In the genomic region with DNA sequence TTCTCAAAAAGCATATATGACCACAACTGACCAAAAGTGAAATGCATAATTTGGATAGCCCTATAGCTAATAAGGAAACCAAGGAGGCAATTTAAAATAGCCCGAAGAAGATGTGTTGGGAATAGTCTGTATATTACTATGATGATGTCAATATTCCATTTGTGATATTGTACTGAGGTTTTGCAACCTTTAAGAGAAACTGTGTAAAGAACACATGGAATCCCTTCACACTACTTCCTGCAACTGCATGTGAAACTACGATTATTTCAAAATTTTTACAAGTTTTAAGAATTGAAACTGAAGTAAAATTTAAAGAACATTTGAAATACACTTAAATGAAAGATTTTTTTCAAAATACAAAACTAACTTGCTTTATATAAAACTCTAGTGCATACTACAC, we compare ENCODE assay signal across 14 cellular contexts.
DNase-seq lines count a peak whose midpoint lies in the region; ATAC-seq, FAIRE-seq and TF ChIP-seq lines count a peak whose summit lies in the region.
"Had no signal": no experiment of that assay in that cellular context is flagged by ENCODE, and none has a peak within 500 bp of the region (broad histone marks: within the 10 kb centered on the region; RNA-seq: fewer than 3 reads in every experiment).

No MANE protein-coding gene starts in this region.

- no peak overlapping the region for H3K4me2 ChIP-seq in GM12878 (ENCODE audit: control insufficient read depth, insufficient read depth)

- peaks cover 0 to 10% (median 8%) of the 10 kb centered on the region in 7 donors for H3K9me3 Mint-ChIP-seq in CD14-positive monocyte
- H3K9me3 Mint-ChIP-seq in stimulated activated naive B cell treated with anti-CD40 and anti-IgM and Interleukin-4, amounts not matched to agents 10 μg/mL and 1 μg/mL and 100 μg/mL, for 72 hours: peaks cover 9 to 20% of the 10 kb centered on the region in 2 donors

- TF ChIP-seq EP300 in GM12878 (IDR thresholded peaks at IDR 0.05; ENCODE audit: borderline replicate concordance in 1 of 2, control insufficient read depth in 1 of 2, low read depth in 2 of 2, low read length in 2 of 2): no peak

- H3K4me1 ChIP-seq in GM12878 (ENCODE audit: control insufficient read depth, insufficient read depth, low read length): no peaks in the 10 kb centered on the region
- H3K4me1 ChIP-seq in spleen: peaks cover 0 to 29% (median 4%) of the 10 kb centered on the region in 6 donors
- H3K4me1 ChIP-seq: HAP-1 had no signal

- peaks cover 3 to 5% of the 10 kb centered on the region in 2 donors for H3K36me3 Mint-ChIP-seq in CD14-positive monocyte
- peaks cover 0 to 5% of the 10 kb centered on the region in 2 donors for H3K36me3 Mint-ChIP-seq in stimulated activated naive B cell treated with anti-CD40 and anti-IgM and Interleukin-4, amounts not matched to agents 10 μg/mL and 1 μg/mL and 100 μg/mL, for 72 hours

- FAIRE-seq in GM12878 (lab: Jason Lieb, UNC): peak; percentile 7
- FAIRE-seq in HTR-8/SVneo (lab: Jason Lieb, UNC): no peak
- FAIRE-seq: H1 had no signal

- RAD21 ChIA-PET in GM12878 (lab: Charles Lee; ENCODE audit: unreplicated experiment): interaction anchor here (1.1 to 1.2 kb wide), 2 partner anchors 17 to 24 kb away, joined by 3 to 5 read pairs; no protein-coding TSS in a partner anchor

- SMC1A ChIA-PET in GM12878 (lab: Charles Lee; ENCODE audit: uncharacterized antibody, unreplicated experiment): interaction anchor here (0.8 to 1.7 kb wide), 7 partner anchors 9 to 607 kb away, joined by 3 to 6 read pairs (median 3); no protein-coding TSS in a partner anchor

- H3K27me3 ChIP-seq in GM12878 (replicated peaks in 1 of 2; ENCODE audit: control insufficient read depth in 2 of 2, insufficient read depth in 2 of 2, low read length in 1 of 2) (no peaks in the 10 kb centered on the region), spleen (replicated peaks in 1 of 7) (no peaks in the 10 kb centered on the region)
- H3K27me3 ChIP-seq: BLaER1 treated with 17β-estradiol and CSF1 and Interleukin-3, amounts not matched to agents 10 nM and 100 nM had no signal

- H2AFZ ChIP-seq in GM12878 (ENCODE audit: control insufficient read depth, low read depth, low read length): no peak overlapping the region

- H3K27ac ChIP-seq in GM12878 (ENCODE audit: control insufficient read depth, insufficient read depth): no peak overlapping the region
- peak overlapping the region in 5 of 8 donors; percentile 35 to 78 (median 69) for H3K27ac ChIP-seq in spleen

- no peaks in the 10 kb centered on the region; a peak in 1 of 4 replicates for H3K36me3 ChIP-seq in GM12878 (ENCODE audit: control insufficient read depth in 2 of 2, insufficient read depth in 2 of 2, low read length in 1 of 2)
- H3K36me3 ChIP-seq in spleen: no peaks in the 10 kb centered on the region
- H3K36me3 ChIP-seq: BLaER1 treated with 17β-estradiol and CSF1 and Interleukin-3, amounts not matched to agents 10 nM and 100 nM; HAP-1 had no signal

- TF ChIP-seq RAD21 in GM12878 (IDR thresholded peaks at IDR 0.05; ENCODE audit: insufficient read depth, low read depth, low read length): no peak

- H3K79me2 ChIP-seq in GM12878 (ENCODE audit: control insufficient read depth, insufficient read depth, low read length): no peaks in the 10 kb centered on the region

- CTCF ChIA-PET in GM12878 (lab: Yijun Ruan, JAX): interaction anchor here (0.7 to 1.2 kb wide), 3 partner anchors 9 to 163 kb away, joined by 3 to 5 read pairs (median 3); no protein-coding TSS in a partner anchor

- TF ChIP-seq CTCF in CD14-positive monocyte (IDR thresholded peaks at IDR 0.05) (no peak), GM12878 (IDR thresholded peaks at IDR 0.05 in 2 of 3, conservative IDR thresholded peaks at IDR 0.05 in 1 of 3; ENCODE audit: control insufficient read depth in 2 of 3, extremely low read depth in 1 of 3, insufficient read depth in 1 of 3, low read depth in 3 of 3, low read length in 3 of 3) (no peak), spleen (IDR thresholded peaks at IDR 0.05 in 8 of 11, conservative IDR thresholded peaks at IDR 0.05 in 3 of 11) (no peak)

- H3K4me3 Mint-ChIP-seq in CD14-positive monocyte: peak overlapping the region in 1 of 2 donors; percentile 81
- H3K4me3 Mint-ChIP-seq in stimulated activated naive B cell treated with anti-CD40 and anti-IgM and Interleukin-4, amounts not matched to agents 10 μg/mL and 1 μg/mL and 100 μg/mL, for 72 hours: no peak overlapping the region
- H3K4me3 Mint-ChIP-seq: CD4-positive, alpha-beta memory T cell had no signal

- peak overlapping the region; percentile 99 to 100 (median 100) for H3K27ac Mint-ChIP-seq in CD14-positive monocyte
- H3K27ac Mint-ChIP-seq in stimulated activated naive B cell treated with anti-CD40 and anti-IgM and Interleukin-4, amounts not matched to agents 10 μg/mL and 1 μg/mL and 100 μg/mL, for 72 hours: no peak overlapping the region
- H3K27ac Mint-ChIP-seq: CD4-positive, alpha-beta memory T cell had no signal

- no peak for DNase-seq in CD14-positive monocyte (ENCODE audit: low spot score)
- DNase-seq in MV-4-11 (lab: John Stamatoyannopoulos, UW): peak; percentile 32
- DNase-seq in GM12878 (ENCODE audit: low read depth, low spot score): no peak
- no peak for DNase-seq in spleen
- DNase-seq in HTR-8/SVneo (ENCODE audit: insufficient read length, low spot score): no peak
- no peak for DNase-seq in stimulated activated naive B cell treated with anti-CD40 and anti-IgM and Interleukin-4, amounts not matched to agents 10 μg/mL and 1 μg/mL and 100 μg/mL, for 72 hours
- DNase-seq: ACHN; CD4-positive, alpha-beta memory T cell; DND-41; GDM1 had no signal

- in situ Hi-C loops in GM12878 (cut with MboI): no loop called here

- no peaks in the 10 kb centered on the region for H4K20me1 ChIP-seq in GM12878 (ENCODE audit: control insufficient read depth, insufficient read depth)
- H4K20me1 ChIP-seq: BLaER1 treated with 17β-estradiol and CSF1 and Interleukin-3, amounts not matched to agents 10 nM and 100 nM had no signal

- POLR2A ChIA-PET in GM12878 (lab: Charles Lee): no interaction called here

- TF ChIP-seq POLR2A in GM12878 (IDR thresholded peaks at IDR 0.05; ENCODE audit: low read depth, low read length) (no peak), spleen (IDR thresholded peaks at IDR 0.05) (no peak)

- BruUV-seq in GM12878 (replicated peaks; lab: Mats Ljungman, UMichigan): no TSS peak

- no peaks in the 10 kb centered on the region; the same call in 2 of the 3 replicates for H3K9me3 ChIP-seq in GM12878 (replicated peaks; ENCODE audit: control insufficient read depth, insufficient read depth, low read length)
- H3K9me3 ChIP-seq in spleen: peaks cover 0 to 15% (median 0%) of the 10 kb centered on the region in 8 donors
- H3K9me3 ChIP-seq: HAP-1 had no signal

- intact Hi-C loops in CD14-positive monocyte (cut with micrococcal nuclease) (loop anchor here (5.0 to 10.0 kb wide), 4 partner anchors 55 to 507 kb away; a partner anchor contains a TSS), GM12878 (cut with micrococcal nuclease; ENCODE audit: unreplicated experiment) (loop anchor here (10.0 kb wide), 1 partner anchor 507 kb away; a partner anchor contains a TSS), spleen (cut with DNase I; ENCODE audit: low total_unique reads) (no loop called here)

- H3K4me3 ChIP-seq in GM12878 (no peak overlapping the region), spleen (no peak overlapping the region)
- H3K4me3 ChIP-seq: BLaER1 treated with 17β-estradiol and CSF1 and Interleukin-3, amounts not matched to agents 10 nM and 100 nM; HAP-1 had no signal

- ATAC-seq in GM12878: no peak
- ATAC-seq in stimulated activated naive B cell treated with anti-CD40 and anti-IgM and Interleukin-4, amounts not matched to agents 10 μg/mL and 1 μg/mL and 100 μg/mL, for 72 hours (replicated peaks): no peak
- ATAC-seq in GM18873 (IDR thresholded peaks at IDR 0.05; ENCODE audit: low FRiP score, unreplicated experiment): no peak

- no peak overlapping the region for H3K9ac ChIP-seq in GM12878 (ENCODE audit: control insufficient read depth, insufficient read depth, low read length)

- peaks cover 0 to 3% (median 1%) of the 10 kb centered on the region in 3 donors for H3K27me3 Mint-ChIP-seq in CD14-positive monocyte (ENCODE audit: low read depth in 3 of 3)
- H3K27me3 Mint-ChIP-seq in stimulated activated naive B cell treated with anti-CD40 and anti-IgM and Interleukin-4, amounts not matched to agents 10 μg/mL and 1 μg/mL and 100 μg/mL, for 72 hours: peaks cover 25 to 36% of the 10 kb centered on the region in 2 donors

- WGBS in GM12878 (ENCODE audit: insufficient coverage, insufficient replicate concordance, low lambda C conversion rate, missing lambda C conversion rate): 28% methylated on average over 2 of the region's 2 CpGs
- 62 to 86% (median 78%) methylated on average over 2 of the region's 2 CpGs for WGBS in spleen, 5 donors

- H3K4me1 Mint-ChIP-seq in CD14-positive monocyte: peaks cover 54% of the 10 kb centered on the region
- peaks cover 0 to 6% of the 10 kb centered on the region in 2 donors for H3K4me1 Mint-ChIP-seq in stimulated activated naive B cell treated with anti-CD40 and anti-IgM and Interleukin-4, amounts not matched to agents 10 μg/mL and 1 μg/mL and 100 μg/mL, for 72 hours
- H3K4me1 Mint-ChIP-seq: CD4-positive, alpha-beta memory T cell had no signal

TF ChIP-seq in GM12878, 131 proteins besides CTCF, POLR2A, EP300 and RAD21 (continues in another document):
- TF ChIP-seq, protein P1, sequence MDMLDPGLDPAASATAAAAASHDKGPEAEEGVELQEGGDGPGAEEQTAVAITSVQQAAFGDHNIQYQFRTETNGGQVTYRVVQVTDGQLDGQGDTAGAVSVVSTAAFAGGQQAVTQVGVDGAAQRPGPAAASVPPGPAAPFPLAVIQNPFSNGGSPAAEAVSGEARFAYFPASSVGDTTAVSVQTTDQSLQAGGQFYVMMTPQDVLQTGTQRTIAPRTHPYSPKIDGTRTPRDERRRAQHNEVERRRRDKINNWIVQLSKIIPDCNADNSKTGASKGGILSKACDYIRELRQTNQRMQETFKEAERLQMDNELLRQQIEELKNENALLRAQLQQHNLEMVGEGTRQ (IDR thresholded peaks at IDR 0.05; ENCODE audit: borderline replicate concordance, low read depth, low read length): no peak
- TF ChIP-seq SREBF1 (IDR thresholded peaks at IDR 0.05; ENCODE audit: low read length): no peak
- TF ChIP-seq SREBF2 (IDR thresholded peaks at IDR 0.05; ENCODE audit: low read length): no peak
- no peak for TF ChIP-seq POLR2AphosphoS5 (IDR thresholded peaks at IDR 0.05; ENCODE audit: low read length)
- TF ChIP-seq, protein P2, sequence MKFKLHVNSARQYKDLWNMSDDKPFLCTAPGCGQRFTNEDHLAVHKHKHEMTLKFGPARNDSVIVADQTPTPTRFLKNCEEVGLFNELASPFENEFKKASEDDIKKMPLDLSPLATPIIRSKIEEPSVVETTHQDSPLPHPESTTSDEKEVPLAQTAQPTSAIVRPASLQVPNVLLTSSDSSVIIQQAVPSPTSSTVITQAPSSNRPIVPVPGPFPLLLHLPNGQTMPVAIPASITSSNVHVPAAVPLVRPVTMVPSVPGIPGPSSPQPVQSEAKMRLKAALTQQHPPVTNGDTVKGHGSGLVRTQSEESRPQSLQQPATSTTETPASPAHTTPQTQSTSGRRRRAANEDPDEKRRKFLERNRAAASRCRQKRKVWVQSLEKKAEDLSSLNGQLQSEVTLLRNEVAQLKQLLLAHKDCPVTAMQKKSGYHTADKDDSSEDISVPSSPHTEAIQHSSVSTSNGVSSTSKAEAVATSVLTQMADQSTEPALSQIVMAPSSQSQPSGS (IDR thresholded peaks at IDR 0.05; ENCODE audit: low read length): no peak
- TF ChIP-seq GABPA (IDR thresholded peaks at IDR 0.05; ENCODE audit: low read depth): no peak
